Comparison of ENCODE assay signal across 10 cellular contexts in genomic region chr4:38728651-38729141, GRCh38. TPM values are rescaled to one million over a fixed set of nuclear protein-coding genes. Genes with fewer than 3 reads are reported as not detected.
DNase-seq lines count a peak whose midpoint lies in the region; ATAC-seq lines count a peak whose summit lies in the region.
"Had no signal": no experiment of that assay in that cellular context is flagged by ENCODE, and none has a peak within 500 bp of the region (broad histone marks: within the 10 kb centered on the region; RNA-seq: fewer than 3 reads in every experiment).

No MANE protein-coding gene starts in this region.

- DNase-seq in A172 (ENCODE audit: low spot score) (peak; percentile 11), HuH-7 (ENCODE audit: low spot score) (peak; percentile 25), RPMI7951 (ENCODE audit: low read depth) (peak; percentile 8), iPS-NIHi11 (ENCODE audit: low spot score) (peak; percentile 51), NCI-H2227 (lab: John Stamatoyannopoulos, UW; ENCODE audit: unreplicated experiment) (no peak)
- DNase-seq in stimulated activated CD4-positive, alpha-beta T cell treated with anti-CD3 and anti-CD28 coated beads, Interleukin-4, amount 100 ng/mL, for 1 hour = no peak
- DNase-seq: activated naive CD8-positive, alpha-beta T cell treated with anti-CD3 and anti-CD28 coated beads, Interleukin-2, amount 10 ng/mL, durations not matched to agents 7 days and 5 days; NCI-H446 treated with DMSO at 0.1 percent for 48 hours had no signal

- no peak for ATAC-seq in GM19023 (IDR thresholded peaks at IDR 0.05; ENCODE audit: unreplicated experiment)
- ATAC-seq in GM21515 (IDR thresholded peaks at IDR 0.05; ENCODE audit: unreplicated experiment) = no peak

RNA-seq across cellular contexts. Expression of gene TLR10, which starts 54.1 kb away (rescaled TPM):
- total RNA-seq in A172 (2014; rRNA removed; shearing (Covaris generic)) = not detected in 2 replicates
- 0.10 TPM in 1 of 2 replicates, not detected in the other for total RNA-seq in RPMI7951 (2014; rRNA removed; shearing (Covaris generic))

Comparison
In these comparisons a context has a peak if more than half of its experiments do, and no peak if none do; other contexts are left out.
1. DNase-seq: peak in A172 (single experiment), HuH-7 (single experiment), RPMI7951 (single experiment) and iPS-NIHi11 (single experiment); none in NCI-H2227 (single experiment) and stimulated activated CD4-positive, alpha-beta T cell treated with anti-CD3 and anti-CD28 coated beads, Interleukin-4, amount 100 ng/mL, for 1 hour (single experiment).